Comparison of ENCODE assay signal across 13 cellular contexts in the genomic region with DNA sequence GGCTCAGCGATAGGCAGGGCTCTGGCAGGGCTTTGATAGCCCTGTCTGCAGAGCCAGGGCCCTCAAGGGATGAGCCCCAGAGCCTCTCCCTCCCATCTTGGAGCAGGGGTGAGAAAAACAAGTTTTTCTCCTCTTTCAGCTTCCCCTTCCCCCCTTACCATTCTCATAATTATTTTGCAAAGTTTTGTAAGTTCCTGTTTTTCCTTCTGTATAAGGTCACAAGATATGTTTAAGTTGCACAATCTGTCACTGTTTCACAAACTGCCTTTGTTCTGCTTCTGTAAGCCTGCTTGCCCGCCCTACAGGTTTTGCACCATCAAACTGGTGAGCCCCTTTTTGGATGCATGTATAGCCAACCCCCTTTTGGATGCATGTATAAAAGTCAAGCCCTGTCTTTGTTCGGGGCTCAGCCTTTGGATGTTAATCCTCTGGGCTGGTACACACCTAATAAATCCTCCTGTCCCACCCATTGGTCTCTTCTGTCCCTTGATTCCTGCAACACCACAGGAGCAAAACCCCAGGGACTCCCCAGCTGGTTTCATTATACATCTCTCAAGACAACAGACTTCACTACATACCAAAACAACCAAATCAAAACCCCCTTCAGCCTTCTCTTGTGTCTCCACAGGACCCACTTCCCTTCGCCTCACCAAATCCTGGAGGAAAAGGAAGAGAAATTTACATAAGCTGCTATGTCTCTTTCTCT. TPM values are rescaled to one million over a fixed set of nuclear protein-coding genes. Genes with fewer than 3 reads are reported as not detected.
DNase-seq lines count a peak whose midpoint lies in the region; ATAC-seq and TF ChIP-seq lines count a peak whose summit lies in the region.
"Had no signal": no experiment of that assay in that cellular context is flagged by ENCODE, and none has a peak within 500 bp of the region (broad histone marks: within the 10 kb centered on the region; RNA-seq: fewer than 3 reads in every experiment).

No MANE protein-coding gene starts in this region.

- H3K4me3 Mint-ChIP-seq in T-helper 1 cell treated with Interleukin-12 subunit alpha and Interleukin-12 subunit beta and Interleukin-4 antibody, amounts not matched to agents 30 μg/mL and 1 μg/mL, for 36 hours = no peak overlapping the region
- H3K4me3 Mint-ChIP-seq in activated T-helper 17 cell treated with anti-CD3 and anti-CD28 coated beads, Interleukin-2, amount 50 U/mL, for 72 hours = peak overlapping the region; percentile 3
- no peak overlapping the region for H3K4me3 Mint-ChIP-seq in progenitor cell of endocrine pancreas (ENCODE audit: low read depth)
- H3K4me3 Mint-ChIP-seq: activated CD4-positive, alpha-beta T cell treated with anti-CD3 and anti-CD28 coated beads, Interleukin-2, amount 10 ng/mL, durations not matched to agents 7 days and 5 days had no signal

- H3K4me1 ChIP-seq in spleen = peaks cover 0 to 12% (median 0%) of the 10 kb centered on the region in 6 donors
- H3K4me1 ChIP-seq: sigmoid colon had no signal

- H3K27me3 Mint-ChIP-seq in T-helper 1 cell treated with Interleukin-12 subunit alpha and Interleukin-12 subunit beta and Interleukin-4 antibody, amounts not matched to agents 30 μg/mL and 1 μg/mL, for 36 hours (ENCODE audit: low read depth) = no peaks in the 10 kb centered on the region
- no peaks in the 10 kb centered on the region for H3K27me3 Mint-ChIP-seq in activated T-helper 17 cell treated with anti-CD3 and anti-CD28 coated beads, Interleukin-2, amount 50 U/mL, for 72 hours
- H3K27me3 Mint-ChIP-seq in progenitor cell of endocrine pancreas = no peaks in the 10 kb centered on the region
- H3K27me3 Mint-ChIP-seq: activated CD4-positive, alpha-beta T cell treated with anti-CD3 and anti-CD28 coated beads, Interleukin-2, amount 10 ng/mL, durations not matched to agents 7 days and 5 days had no signal

- no peak for TF ChIP-seq POLR2A in spleen (IDR thresholded peaks at IDR 0.05)

- intact Hi-C loops in spleen (cut with DNase I; ENCODE audit: low total_unique reads) = no loop called here

- DNase-seq in T-helper 1 cell (no peak), HL-60 (ENCODE audit: low read depth in 1 of 2, low spot score in 1 of 2) (peak; percentile 89 to 92), spleen (no peak), DMS 273 treated with DMSO at 0.1 percent for 48 hours (lab: John Stamatoyannopoulos, UW) (no peak), progenitor cell of endocrine pancreas (ENCODE audit: low spot score, unreplicated experiment) (no peak)
- no peak for DNase-seq in stimulated activated CD8-positive, alpha-beta memory T cell treated with anti-CD3 and anti-CD28 coated beads, Interleukin-4, amount 100 ng/mL, for 48 hours
- DNase-seq: activated CD4-positive, alpha-beta T cell treated with anti-CD3 and anti-CD28 coated beads, Interleukin-2, amount 10 ng/mL, durations not matched to agents 7 days and 5 days; NCI-H1417 treated with DMSO at 0.1 percent for 48 hours; sigmoid colon had no signal

- no peaks in the 10 kb centered on the region for H3K27me3 ChIP-seq in HL-60 (ENCODE audit: insufficient read depth, poor library complexity, severe bottlenecking)
- no peaks in the 10 kb centered on the region for H3K27me3 ChIP-seq in spleen (replicated peaks in 1 of 7)
- H3K27me3 ChIP-seq: sigmoid colon had no signal

- H3K4me1 Mint-ChIP-seq in T-helper 1 cell treated with Interleukin-12 subunit alpha and Interleukin-12 subunit beta and Interleukin-4 antibody, amounts not matched to agents 30 μg/mL and 1 μg/mL, for 36 hours (ENCODE audit: low read depth) = peaks cover 9% of the 10 kb centered on the region
- peaks cover 7% of the 10 kb centered on the region for H3K4me1 Mint-ChIP-seq in activated T-helper 17 cell treated with anti-CD3 and anti-CD28 coated beads, Interleukin-2, amount 50 U/mL, for 72 hours
- H3K4me1 Mint-ChIP-seq in progenitor cell of endocrine pancreas (ENCODE audit: low read depth) = no peaks in the 10 kb centered on the region

- H3K36me3 ChIP-seq in spleen = no peaks in the 10 kb centered on the region
- H3K36me3 ChIP-seq: sigmoid colon had no signal

- 54 to 74% (median 69%) methylated on average over 4 of the region's 4 CpGs for WGBS in spleen, 5 donors

- TF ChIP-seq CTCF in HL-60 (IDR thresholded peaks at IDR 0.05; ENCODE audit: insufficient read depth, low read length) (no peak), spleen (IDR thresholded peaks at IDR 0.05 in 8 of 11, conservative IDR thresholded peaks at IDR 0.05 in 3 of 11) (no peak), progenitor cell of endocrine pancreas (IDR thresholded peaks at IDR 0.05; ENCODE audit: unreplicated experiment) (no peak)

- no peak overlapping the region for H3K4me3 ChIP-seq in HL-60 (replicated peaks; ENCODE audit: insufficient read depth, low read length)
- peak overlapping the region in 1 of 8 donors; percentile 57 for H3K4me3 ChIP-seq in spleen
- H3K4me3 ChIP-seq: sigmoid colon, SK-N-MC had no signal

- peaks cover 37% of the 10 kb centered on the region for H3K36me3 Mint-ChIP-seq in T-helper 1 cell treated with Interleukin-12 subunit alpha and Interleukin-12 subunit beta and Interleukin-4 antibody, amounts not matched to agents 30 μg/mL and 1 μg/mL, for 36 hours (ENCODE audit: low read depth)
- H3K36me3 Mint-ChIP-seq in activated T-helper 17 cell treated with anti-CD3 and anti-CD28 coated beads, Interleukin-2, amount 50 U/mL, for 72 hours (ENCODE audit: low read depth) = no peaks in the 10 kb centered on the region
- H3K36me3 Mint-ChIP-seq in progenitor cell of endocrine pancreas (ENCODE audit: insufficient read depth) = peaks cover 23% of the 10 kb centered on the region

- ATAC-seq in activated T-helper 17 cell treated with anti-CD3 and anti-CD28 coated beads, Interleukin-2, amount 50 U/mL, for 72 hours (replicated peaks) = peak; percentile 48

- peak overlapping the region; percentile 87 for H3K27ac ChIP-seq in HL-60 (replicated peaks)
- H3K27ac ChIP-seq in spleen = peak overlapping the region in 7 of 8 donors; percentile 50 to 90 (median 85)
- H3K27ac ChIP-seq: 22Rv1, sigmoid colon, SK-N-MC had no signal

- H3K9me3 ChIP-seq in spleen = peaks cover 0 to 58% (median 41%) of the 10 kb centered on the region in 8 donors

- H3K9me3 Mint-ChIP-seq in T-helper 1 cell treated with Interleukin-12 subunit alpha and Interleukin-12 subunit beta and Interleukin-4 antibody, amounts not matched to agents 30 μg/mL and 1 μg/mL, for 36 hours = peaks cover 47% of the 10 kb centered on the region
- peaks cover 36% of the 10 kb centered on the region for H3K9me3 Mint-ChIP-seq in activated T-helper 17 cell treated with anti-CD3 and anti-CD28 coated beads, Interleukin-2, amount 50 U/mL, for 72 hours
- peaks cover 41% of the 10 kb centered on the region for H3K9me3 Mint-ChIP-seq in progenitor cell of endocrine pancreas (ENCODE audit: low read depth)

- H3K27ac Mint-ChIP-seq in T-helper 1 cell treated with Interleukin-12 subunit alpha and Interleukin-12 subunit beta and Interleukin-4 antibody, amounts not matched to agents 30 μg/mL and 1 μg/mL, for 36 hours = peak overlapping the region; percentile 37
- peak overlapping the region; percentile 18 for H3K27ac Mint-ChIP-seq in activated T-helper 17 cell treated with anti-CD3 and anti-CD28 coated beads, Interleukin-2, amount 50 U/mL, for 72 hours
- H3K27ac Mint-ChIP-seq in progenitor cell of endocrine pancreas = no peak overlapping the region
- H3K27ac Mint-ChIP-seq: activated CD4-positive, alpha-beta T cell treated with anti-CD3 and anti-CD28 coated beads, Interleukin-2, amount 10 ng/mL, durations not matched to agents 7 days and 5 days had no signal

RNA-seq across cellular contexts. Expression of a gene that starts 52.5 kb away (rescaled TPM):
- total RNA-seq in activated T-helper 17 cell treated with anti-CD3 and anti-CD28 coated beads, Interleukin-2, amount 50 U/mL, for 72 hours = 10 to 100 TPM; 83.1 to 88.3 TPM
- total RNA-seq in spleen (100 to 1,000 TPM; 173 to 298 (median 190) TPM), progenitor cell of endocrine pancreas (270 and 287 TPM in 2 replicates)
- 100 to 1,000 TPM; 144 to 190 (median 171) TPM for polyA plus RNA-seq in spleen

Comparison
In these comparisons a context has a peak if more than half of its experiments do, and no peak if none do; other contexts are left out.
1. DNase-seq: peak in HL-60 (2 of 2); none in T-helper 1 cell (0 of 5), spleen (single experiment), DMS 273 treated with DMSO at 0.1 percent for 48 hours (single experiment), progenitor cell of endocrine pancreas (single experiment) and stimulated activated CD8-positive, alpha-beta memory T cell treated with anti-CD3 and anti-CD28 coated beads, Interleukin-4, amount 100 ng/mL, for 48 hours (single experiment).